In the genomic region with DNA sequence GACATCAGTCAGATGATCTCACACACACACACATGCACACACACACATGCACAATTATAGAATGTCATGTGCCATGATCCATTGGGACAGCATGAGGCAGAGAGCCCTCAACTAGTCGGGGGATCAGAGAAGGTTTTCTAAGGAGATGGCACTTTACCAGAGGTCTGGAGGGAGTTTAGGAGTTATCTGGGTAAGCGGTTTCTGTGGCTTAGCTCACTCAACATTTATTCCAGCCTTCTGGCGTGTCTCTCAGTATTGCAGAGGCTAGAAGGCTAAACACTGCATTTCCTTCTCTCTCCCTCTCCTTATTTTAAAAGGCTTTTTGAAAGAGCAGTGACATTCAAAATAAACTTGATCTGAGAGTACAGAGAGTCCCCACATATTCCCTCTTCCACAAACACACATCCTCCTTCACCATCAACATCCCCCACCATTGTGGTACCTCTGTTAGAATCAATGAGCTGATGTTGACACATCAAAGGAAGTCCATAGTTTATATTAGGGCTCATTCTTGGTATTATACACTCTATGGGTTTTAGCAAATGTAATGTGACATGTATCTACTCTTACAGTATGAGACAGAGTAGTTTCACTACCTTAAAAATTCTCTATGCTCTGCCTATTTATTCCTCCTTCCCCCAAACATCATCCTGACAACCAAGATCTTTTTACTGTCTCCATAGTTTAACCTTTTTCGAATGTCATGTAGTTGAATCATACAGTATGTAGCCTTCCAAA, we compare ENCODE assay signal across 17 cellular contexts. TPM values are rescaled to one million over a fixed set of nuclear protein-coding genes. Genes with fewer than 3 reads are reported as not detected.
A peak's percentile ranks its signal among the peaks of the same experiment; 100 is the strongest.
DNase-seq lines count a peak whose midpoint lies in the region; ATAC-seq, FAIRE-seq and TF ChIP-seq lines count a peak whose summit lies in the region.
"Had no signal": no experiment of that assay in that cellular context is flagged by ENCODE, and none has a peak within 500 bp of the region (broad histone marks: within the 10 kb centered on the region; RNA-seq: fewer than 3 reads in every experiment).

No MANE protein-coding gene starts in this region.

- intact Hi-C loops in right cardiac atrium (cut with DNase I) (no loop called here), heart right ventricle (cut with DNase I) (no loop called here), HepG2 (cut with micrococcal nuclease; ENCODE audit: unreplicated experiment) (no loop called here)

- in situ Hi-C loops in HepG2 (cut with HindIII; ENCODE audit: extremely low pct_ligation_motif_present, low pct_unique_long_range_greater_than_20kb) = no loop called here

- peak overlapping the region; percentile 33 for H3K4me2 ChIP-seq in HepG2 (ENCODE audit: low read depth, low read length)

- H3K79me2 ChIP-seq in HepG2 (ENCODE audit: insufficient read depth, low read length) = no peaks in the 10 kb centered on the region

- no peaks in the 10 kb centered on the region for H3K9me3 Mint-ChIP-seq in activated T-cell treated with anti-CD3 and anti-CD28 coated beads, Interleukin-2, amount 50 U/mL, for 4 hours

- no peak for TF ChIP-seq RAD21 in HepG2 (CRISPR knock-in tag; IDR thresholded peaks at IDR 0.05)

- FAIRE-seq in HepG2 (lab: Jason Lieb, UNC) = no peak
- FAIRE-seq: GM12878, RCC 7860 had no signal

- TF ChIP-seq EP300 in HepG2 (IDR thresholded peaks at IDR 0.05; ENCODE audit: low read depth in 2 of 2, low read length in 2 of 2) (no peak), HepG2 (CRISPR knock-in tag; IDR thresholded peaks at IDR 0.05; ENCODE audit: borderline replicate concordance) (no peak)

- 51% methylated on average over 4 of the region's 4 CpGs for WGBS in right cardiac atrium
- WGBS in heart right ventricle, 2 donors = 58 to 65% methylated on average over 4 of the region's 4 CpGs
- WGBS in HepG2 (ENCODE audit: low lambda C conversion rate) = 53% methylated on average over 4 of the region's 4 CpGs

- peaks cover 37% of the 10 kb centered on the region for H3K27me3 Mint-ChIP-seq in activated T-cell treated with anti-CD3 and anti-CD28 coated beads, Interleukin-2, amount 50 U/mL, for 4 hours (ENCODE audit: low read depth)

- H3K9me3 ChIP-seq in right cardiac atrium (ENCODE audit: control insufficient read depth, low read length) (no peaks in the 10 kb centered on the region), heart right ventricle (no peaks in the 10 kb centered on the region), HepG2 (ENCODE audit: low read length) (no peaks in the 10 kb centered on the region)

- H3K4me3 Mint-ChIP-seq in activated T-cell treated with anti-CD3 and anti-CD28 coated beads, Interleukin-2, amount 50 U/mL, for 4 hours = no peak overlapping the region
- H3K4me3 Mint-ChIP-seq: CD14-positive monocyte had no signal

- no peaks in the 10 kb centered on the region for H3K36me3 Mint-ChIP-seq in activated T-cell treated with anti-CD3 and anti-CD28 coated beads, Interleukin-2, amount 50 U/mL, for 4 hours (ENCODE audit: insufficient read depth)
- H3K36me3 Mint-ChIP-seq: CD14-positive monocyte had no signal

- H2AFZ ChIP-seq in HepG2 (ENCODE audit: low read length) = no peak overlapping the region
- H2AFZ ChIP-seq: GM23248 had no signal

- H3K4me3 ChIP-seq in right cardiac atrium (ENCODE audit: low read length) = no peak overlapping the region
- H3K4me3 ChIP-seq in heart right ventricle = no peak overlapping the region
- H3K4me3 ChIP-seq in HepG2 (replicated peaks in 1 of 3; ENCODE audit: insufficient read depth in 1 of 3, low read depth in 2 of 3, low read length in 3 of 3) = no peak overlapping the region
- H3K4me3 ChIP-seq: GM12878, GM23248 had no signal

- H3K36me3 ChIP-seq in heart right ventricle (no peaks in the 10 kb centered on the region), HepG2 (replicated peaks in 1 of 2; ENCODE audit: control insufficient read depth in 1 of 2, insufficient read depth in 2 of 2, low read length in 2 of 2) (no peaks in the 10 kb centered on the region)

- H3K27ac ChIP-seq in right cardiac atrium (ENCODE audit: low read length) = no peak overlapping the region
- peak overlapping the region in 1 of 10 donors; percentile 29 for H3K27ac ChIP-seq in heart right ventricle
- no peak overlapping the region for H3K27ac ChIP-seq in HepG2 (ENCODE audit: extremely low read length, insufficient read depth, low read length)
- H3K27ac ChIP-seq: GM23248 had no signal

- POLR2A ChIA-PET in HepG2 (lab: Yijun Ruan, JAX) (interaction anchor here (0.6 to 1.7 kb wide), 3 partner anchors 11 to 62 kb away, joined by 3 to 10 read pairs (median 4); no protein-coding TSS in a partner anchor), GM10248 (lab: Yijun Ruan, JAX) (interaction anchor here (0.5 kb wide), 1 partner anchor 964 kb away, joined by 7 read pairs; no protein-coding TSS in a partner anchor)

- H4K20me1 ChIP-seq in HepG2 (ENCODE audit: insufficient read depth, low read length) = no peaks in the 10 kb centered on the region

- H3K4me1 Mint-ChIP-seq in activated T-cell treated with anti-CD3 and anti-CD28 coated beads, Interleukin-2, amount 50 U/mL, for 4 hours (ENCODE audit: low read depth) = no peaks in the 10 kb centered on the region

- CTCF ChIA-PET in HepG2 (lab: Yijun Ruan, JAX; ENCODE audit: low intra/inter-chr PET ratio, low total read pairs) = interaction anchor here (0.8 kb wide), 1 partner anchor 13 kb away, joined by 3 read pairs; no protein-coding TSS in a partner anchor
- CTCF ChIA-PET in GM10248 (lab: Yijun Ruan, JAX) = interaction anchor here (0.9 kb wide), 1 partner anchor 13 kb away, joined by 3 read pairs; no protein-coding TSS in a partner anchor

- H3K9ac ChIP-seq in HepG2 (ENCODE audit: insufficient read depth, low read depth, low read length) = no peak overlapping the region
- H3K9ac ChIP-seq: GM23248 had no signal

- no peak for TF ChIP-seq POLR2A in HepG2 (IDR thresholded peaks at IDR 0.05; ENCODE audit: insufficient read depth in 1 of 2, low read depth in 2 of 2, low read length in 2 of 2)

- DNase-seq in right cardiac atrium (no peak), heart right ventricle (no peak), OCI-M1 (lab: John Stamatoyannopoulos, UW) (peak; percentile 20), HepG2 (ENCODE audit: low spot score) (peak; percentile 25), GM10248 (ENCODE audit: extremely low spot score) (no peak), NCI-H187 (lab: John Stamatoyannopoulos, UW) (no peak), HUDEP-2 (lab: John Stamatoyannopoulos, UW; ENCODE audit: unreplicated experiment in 76 of 76) (no peak)
- no peak for DNase-seq in activated T-cell treated with anti-CD3 and anti-CD28 coated beads, Interleukin-2, amount 50 U/mL, for 4 hours
- DNase-seq: GM23248, NCI-H1048, NCI-H2107, NCI-H446, SHP77 treated with DMSO at 0.1 percent for 48 hours had no signal

- H3K4me1 ChIP-seq in right cardiac atrium (ENCODE audit: control insufficient read depth, insufficient read depth, low read length) (no peaks in the 10 kb centered on the region), heart right ventricle (no peaks in the 10 kb centered on the region), HepG2 (ENCODE audit: insufficient read depth, low read length) (peaks cover 30% of the 10 kb centered on the region)

- ATAC-seq in right cardiac atrium (peak; percentile 42 to 78), heart right ventricle (no peak), HepG2 (no peak)
- no peak for ATAC-seq in activated T-cell treated with anti-CD3 and anti-CD28 coated beads, Interleukin-2, amount 50 U/mL, for 4 hours
- ATAC-seq: GM12878 had no signal

- H3K27me3 ChIP-seq in right cardiac atrium (ENCODE audit: control insufficient read depth, insufficient read depth) = no peaks in the 10 kb centered on the region
- H3K27me3 ChIP-seq in heart right ventricle = peaks cover 0 to 24% (median 13%) of the 10 kb centered on the region in 7 donors
- H3K27me3 ChIP-seq in HepG2 (ENCODE audit: control insufficient read depth in 1 of 2, insufficient read depth in 2 of 2, low read length in 2 of 2) = no peaks in the 10 kb centered on the region

- no peak for TF ChIP-seq CTCF in heart right ventricle (IDR thresholded peaks at IDR 0.05)
- TF ChIP-seq CTCF in HepG2 (CRISPR knock-in tag; IDR thresholded peaks at IDR 0.05) = no peak
- no peak for TF ChIP-seq CTCF in GM10248 (IDR thresholded peaks at IDR 0.05; ENCODE audit: control extremely low read depth, extremely low read depth, low read depth, missing control alignments)

- BruUV-seq in HepG2 (replicated peaks; lab: Mats Ljungman, UMichigan) = no TSS peak

TF ChIP-seq in HepG2, 621 proteins besides CTCF, POLR2A, EP300 and RAD21 (continues in another document):
- TF ChIP-seq NFKBIZ (CRISPR knock-in tag; IDR thresholded peaks at IDR 0.05) (no peak), ZNF12 (CRISPR knock-in tag; IDR thresholded peaks at IDR 0.05) (no peak), ZNF382 (CRISPR knock-in tag; IDR thresholded peaks at IDR 0.05; ENCODE audit: borderline replicate concordance) (no peak)

RNA-seq across cellular contexts. Expression of a gene that starts 9.0 kb away (rescaled TPM):
- 100 to 1,000 TPM; 134 to 996 (median 625) TPM for total RNA-seq in right cardiac atrium
- polyA plus RNA-seq in right cardiac atrium = 1,085 TPM
- 100 to 1,000 TPM in 2 of 10 donors, 10 to 100 TPM in 5, 1 to 10 TPM in 3; 2.8 to 296 (median 32.6) TPM for total RNA-seq in heart right ventricle
- 100 to 1,000 TPM; 349 to 593 TPM for polyA plus RNA-seq in heart right ventricle
- 0.35 and 0.77 TPM in 2 replicates for total RNA-seq in HepG2 (2016; rRNA removed; fragmentation: Illumina TruSeq; extraction: Trizol)
- 0.62 and 0.81 TPM in 2 replicates for total RNA-seq in HepG2 (2016; cell fraction: cytosol; rRNA removed; fragmentation: Illumina TruSeq; extraction: Trizol; ENCODE audit: low read depth)
- 0.50 and 0.54 TPM in 2 replicates for total RNA-seq in HepG2 (2016; cell fraction: insoluble cytoplasmic fraction; rRNA removed; fragmentation: Illumina TruSeq; extraction: Trizol)
- total RNA-seq in HepG2 (2016; cell fraction: membrane; rRNA removed; fragmentation: Illumina TruSeq; extraction: Trizol) = 0.62 TPM in 2 replicates
- total RNA-seq in HepG2 (2016; cell fraction: nucleus; rRNA removed; fragmentation: Illumina TruSeq; extraction: Trizol) = 0.87 and 1.2 TPM in 2 replicates
- polyA plus RNA-seq in HepG2 (2011; rRNA removed) = 15.2 and 30.3 TPM in 2 replicates
- polyA plus RNA-seq in HepG2 (2011; cell fraction: cytosol; rRNA removed) = 29.8 and 39.3 TPM in 2 replicates
- polyA plus RNA-seq in HepG2 (2011; cell fraction: nucleus; rRNA removed) = 6.5 and 8.5 TPM in 2 replicates
- 1.8 and 14.7 TPM in 2 replicates for polyA plus RNA-seq in HepG2 (2012)
- polyA plus RNA-seq in HepG2 (2016; cell fraction: cytosol; fragmentation: Illumina TruSeq; extraction: Trizol; ENCODE audit: low read depth) = 2.7 and 4.0 TPM in 2 replicates
- polyA plus RNA-seq in HepG2 (2016; cell fraction: insoluble cytoplasmic fraction; fragmentation: Illumina TruSeq; extraction: Trizol; ENCODE audit: low read depth) = 3.4 and 6.1 TPM in 2 replicates
- 3.0 and 3.6 TPM in 2 replicates for polyA plus RNA-seq in HepG2 (2016; cell fraction: membrane; fragmentation: Illumina TruSeq; extraction: Trizol; ENCODE audit: low read depth)
- 8.8 and 12.2 TPM in 2 replicates for polyA plus RNA-seq in HepG2 (2016; cell fraction: nucleus; fragmentation: Illumina TruSeq; extraction: Trizol; ENCODE audit: insufficient read depth, low read depth)
- 15.0 TPM in 1 of 2 replicates, not detected in the other for polyA minus RNA-seq in HepG2 (2011; rRNA and poly(A)+ RNA removed; ENCODE audit: low replicate concordance)
- 11.4 and 11.5 TPM in 2 replicates for polyA minus RNA-seq in HepG2 (2011; cell fraction: cytosol; rRNA and poly(A)+ RNA removed)
- polyA minus RNA-seq in HepG2 (2011; cell fraction: nucleus; rRNA and poly(A)+ RNA removed) = 3.3 and 4.6 TPM in 2 replicates
- under 1 TPM in 1 of 3 donors, not detected in 2; 0.24 TPM for total RNA-seq in activated T-cell treated with anti-CD3 and anti-CD28 coated beads, Interleukin-2, amount 50 U/mL, for 4 hours
- total RNA-seq: A172, GM23248 had no signal
- polyA plus RNA-seq: CD14-positive monocyte, GM12878 had no signal

Comparison
In these comparisons a context has a peak if more than half of its experiments do, and no peak if none do; other contexts are left out.
1. ATAC-seq: peak in right cardiac atrium (2 of 2); none in heart right ventricle (0 of 8), HepG2 (single experiment) and activated T-cell treated with anti-CD3 and anti-CD28 coated beads, Interleukin-2, amount 50 U/mL, for 4 hours (0 of 2).
2. DNase-seq: peak in OCI-M1 (single experiment) and HepG2 (single experiment); none in right cardiac atrium (0 of 3), heart right ventricle (0 of 2), GM10248 (single experiment), activated T-cell treated with anti-CD3 and anti-CD28 coated beads, Interleukin-2, amount 50 U/mL, for 4 hours (single experiment), NCI-H187 (0 of 2) and HUDEP-2 (0 of 76).